In the genomic region with DNA sequence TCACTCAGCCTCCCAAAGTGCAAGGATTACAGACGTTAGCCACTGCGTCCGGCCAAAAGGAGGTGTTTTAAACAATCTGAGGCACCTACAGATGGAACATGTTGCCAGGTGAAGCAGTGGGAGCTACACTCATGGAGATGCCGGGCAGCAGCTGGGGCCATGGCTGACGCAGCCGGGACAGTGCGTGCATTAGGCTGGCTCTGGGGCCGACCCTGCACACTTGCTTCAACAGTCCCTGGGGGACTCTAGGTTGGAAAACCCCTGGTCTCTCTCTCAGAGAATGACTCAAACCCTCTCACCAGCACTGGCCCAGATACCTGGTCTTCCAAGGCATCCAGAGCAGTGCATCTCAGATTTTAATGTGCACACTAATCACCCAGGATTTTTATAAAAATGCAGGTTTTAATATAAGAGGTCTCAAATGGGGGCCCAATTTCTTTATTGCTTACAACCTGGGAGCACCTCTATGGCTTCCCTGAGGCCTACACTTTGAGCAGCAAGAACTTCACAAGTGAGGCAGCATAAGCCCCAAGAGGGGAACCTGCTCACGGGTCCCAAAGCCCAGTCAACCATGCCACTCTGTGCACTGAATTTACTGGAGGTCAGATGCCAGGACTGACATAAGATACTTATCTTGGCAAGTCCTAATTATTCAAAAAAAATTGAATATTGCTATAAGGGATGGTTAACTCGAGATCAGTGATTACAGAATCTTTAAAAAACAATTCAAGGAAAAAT, we compare ENCODE assay signal across 15 cellular contexts.
DNase-seq lines count a peak whose midpoint lies in the region; ATAC-seq and TF ChIP-seq lines count a peak whose summit lies in the region.
"Had no signal": no experiment of that assay in that cellular context is flagged by ENCODE, and none has a peak within 500 bp of the region (broad histone marks: within the 10 kb centered on the region; RNA-seq: fewer than 3 reads in every experiment).

No MANE protein-coding gene starts in this region.

- H3K27ac Mint-ChIP-seq in neural crest cell (ENCODE audit: unreplicated experiment) = peak overlapping the region; percentile 71
- H3K27ac Mint-ChIP-seq: nephron progenitor cell had no signal

- no peak for TF ChIP-seq CTCF in neural crest cell (conservative IDR thresholded peaks at IDR 0.05)

- ATAC-seq in GM18867 (IDR thresholded peaks at IDR 0.05; ENCODE audit: unreplicated experiment) (peak; percentile 65), GM21390 (IDR thresholded peaks at IDR 0.05; ENCODE audit: unreplicated experiment) (peak; percentile 52), HG03139 (IDR thresholded peaks at IDR 0.05; ENCODE audit: unreplicated experiment) (peak; percentile 66)

- H3K4me1 Mint-ChIP-seq in neural crest cell = peaks cover 3% of the 10 kb centered on the region
- H3K4me1 Mint-ChIP-seq: endodermal cell, nephron progenitor cell had no signal

- peaks cover 10% of the 10 kb centered on the region for H3K36me3 Mint-ChIP-seq in neural crest cell (ENCODE audit: low read depth)

- H3K27me3 Mint-ChIP-seq in neural crest cell (ENCODE audit: low read depth) = no peaks in the 10 kb centered on the region
- H3K27me3 Mint-ChIP-seq: brain had no signal

- no peak for DNase-seq in neural crest cell (ENCODE audit: low read depth, low spot score)
- DNase-seq in HuH-7 (ENCODE audit: low spot score) = no peak
- no peak for DNase-seq in G401 (ENCODE audit: low spot score)
- DNase-seq in NCI-H2196 (lab: John Stamatoyannopoulos, UW; ENCODE audit: unreplicated experiment) = no peak
- no peak for DNase-seq in NOMO-1 (lab: John Stamatoyannopoulos, UW; ENCODE audit: unreplicated experiment in 2 of 2)
- DNase-seq: activated CD4-positive, CD25-positive, alpha-beta regulatory T cell treated with anti-CD3 and anti-CD28 coated beads, Interleukin-2, amount 50 U/mL, for 72 hours; Calu3; endodermal cell; NCI-H1417; nephron progenitor cell; trophoblast cell had no signal

- in situ Hi-C loops in G401 (cut with HindIII; ENCODE audit: low sequenced_read_pairs) = no loop called here

- no peak overlapping the region for H3K4me3 Mint-ChIP-seq in neural crest cell
- H3K4me3 Mint-ChIP-seq: brain, endodermal cell, nephron progenitor cell had no signal

- H3K9me3 Mint-ChIP-seq in neural crest cell = no peaks in the 10 kb centered on the region
- H3K9me3 Mint-ChIP-seq: brain, endodermal cell, nephron progenitor cell had no signal
